Comparison of ENCODE assay signal across 25 cellular contexts in genomic region chr2:122750808-122751207, GRCh38.
DNase-seq lines count a peak whose midpoint lies in the region; ATAC-seq, FAIRE-seq and TF ChIP-seq lines count a peak whose summit lies in the region.
"Had no signal": no experiment of that assay in that cellular context is flagged by ENCODE, and none has a peak within 500 bp of the region (broad histone marks: within the 10 kb centered on the region; RNA-seq: fewer than 3 reads in every experiment).

No MANE protein-coding gene starts in this region.

- H3K9me3 Mint-ChIP-seq in GM23338 = no peaks in the 10 kb centered on the region

- H2AFZ ChIP-seq in GM23338 = no peak overlapping the region
- H2AFZ ChIP-seq in osteoblast (ENCODE audit: low read length) = no peak overlapping the region

- no peak overlapping the region for H3K27ac Mint-ChIP-seq in GM23338
- H3K27ac Mint-ChIP-seq: CD4-positive, CD25-positive, alpha-beta regulatory T cell; CD8-positive, alpha-beta memory T cell; HFFc6 had no signal

- no peak for TF ChIP-seq CTCF in GM23338 (conservative IDR thresholded peaks at IDR 0.05; ENCODE audit: low read depth in 2 of 2)
- TF ChIP-seq CTCF in kidney (IDR thresholded peaks at IDR 0.05; ENCODE audit: borderline replicate concordance, extremely low read depth, insufficient read depth) = no peak
- no peak for TF ChIP-seq CTCF in osteoblast (IDR thresholded peaks at IDR 0.05; ENCODE audit: extremely low read depth, low read depth, low read length)
- TF ChIP-seq CTCF in GM13977 (IDR thresholded peaks at IDR 0.05; ENCODE audit: extremely low read depth, insufficient read depth, missing control alignments) = no peak

- H3K79me2 ChIP-seq in GM23338 (replicated peaks; ENCODE audit: insufficient read depth) (no peaks in the 10 kb centered on the region), osteoblast (ENCODE audit: insufficient read depth, low read length) (no peaks in the 10 kb centered on the region)

- H3K4me3 Mint-ChIP-seq in GM23338 = no peak overlapping the region
- H3K4me3 Mint-ChIP-seq: CD4-positive, CD25-positive, alpha-beta regulatory T cell; CD8-positive, alpha-beta memory T cell; HFFc6 had no signal

- peaks cover 7% of the 10 kb centered on the region for H3K4me1 ChIP-seq in GM23338 (ENCODE audit: insufficient read depth)
- no peaks in the 10 kb centered on the region for H3K4me1 ChIP-seq in kidney (ENCODE audit: control insufficient read depth in 1 of 2, insufficient read depth in 1 of 2, low read depth in 1 of 2, low read length in 2 of 2)
- H3K4me1 ChIP-seq in osteoblast (ENCODE audit: insufficient read depth, low read length) = no peaks in the 10 kb centered on the region

- peaks cover 1% of the 10 kb centered on the region for H3K27me3 Mint-ChIP-seq in GM23338 (ENCODE audit: insufficient read depth, low read depth, poor library complexity)
- H3K27me3 Mint-ChIP-seq: CD4-positive, CD25-positive, alpha-beta regulatory T cell; CD8-positive, alpha-beta memory T cell had no signal

- intact Hi-C loops in kidney (cut with DNase I) = no loop called here

- DNase-seq in GM23338 (ENCODE audit: low spot score) (no peak), kidney (no peak), osteoblast (ENCODE audit: insufficient read length, low spot score, missing footprints) (no peak), GM13977 (ENCODE audit: low spot score) (no peak)
- DNase-seq: ACHN; BE2C; C1 segment of cervical spinal cord; CD4-positive, CD25-positive, alpha-beta regulatory T cell; CD8-positive, alpha-beta memory T cell; COR-L47; DMS 273 treated with DMSO at 0.1 percent for 48 hours; DMS53; DND-41; EL; GOT3; H7; HFFc6; IMR-90 had no signal

- no peaks in the 10 kb centered on the region for H3K9me2 ChIP-seq in GM23338 (ENCODE audit: insufficient read depth)

- H3K36me3 ChIP-seq in GM23338 (ENCODE audit: insufficient read depth) (no peaks in the 10 kb centered on the region), kidney (ENCODE audit: control insufficient read depth in 1 of 2, insufficient read depth in 2 of 2, low read length in 2 of 2) (no peaks in the 10 kb centered on the region), osteoblast (ENCODE audit: insufficient read depth, low read length) (no peaks in the 10 kb centered on the region)
- H3K36me3 ChIP-seq: BE2C had no signal

- H4K20me1 ChIP-seq in GM23338 (replicated peaks; ENCODE audit: insufficient read depth) = no peaks in the 10 kb centered on the region
- H4K20me1 ChIP-seq in osteoblast (ENCODE audit: insufficient read depth, low read length) = no peaks in the 10 kb centered on the region

- H3F3A ChIP-seq in GM23338 (replicated peaks; ENCODE audit: low read depth) = no peaks in the 10 kb centered on the region

- no peaks in the 10 kb centered on the region for H3K36me3 Mint-ChIP-seq in GM23338 (ENCODE audit: low read depth)
- H3K36me3 Mint-ChIP-seq: CD4-positive, CD25-positive, alpha-beta regulatory T cell; CD8-positive, alpha-beta memory T cell had no signal

- H3K9me3 ChIP-seq in kidney (ENCODE audit: control insufficient read depth in 1 of 2, low read length in 2 of 2) = no peaks in the 10 kb centered on the region
- no peaks in the 10 kb centered on the region for H3K9me3 ChIP-seq in osteoblast (ENCODE audit: low read depth, low read length)
- H3K9me3 ChIP-seq: BE2C had no signal

- FAIRE-seq in colon (lab: Jason Lieb, UNC) (peak; percentile 94), kidney (lab: Jason Lieb, UNC) (peak; percentile 98)
- FAIRE-seq: GM12891, HTR-8/SVneo, K562 had no signal

- H3K9ac ChIP-seq in kidney (ENCODE audit: low read length in 2 of 2) = no peak overlapping the region

- no peak overlapping the region for H3K27ac ChIP-seq in GM23338 (ENCODE audit: low read depth)
- no peak overlapping the region for H3K27ac ChIP-seq in kidney (ENCODE audit: low read depth in 2 of 2, low read length in 2 of 2)
- no peak overlapping the region for H3K27ac ChIP-seq in osteoblast (ENCODE audit: low read depth, low read length)
- H3K27ac ChIP-seq: HL-60 had no signal

- H3K27me3 ChIP-seq in GM23338 (ENCODE audit: insufficient read depth) (no peaks in the 10 kb centered on the region), osteoblast (ENCODE audit: insufficient read depth, low read length) (no peaks in the 10 kb centered on the region)
- H3K27me3 ChIP-seq: BE2C had no signal

- H3K4me3 ChIP-seq in GM23338 (no peak overlapping the region), kidney (ENCODE audit: low read length in 2 of 2) (no peak overlapping the region), osteoblast (ENCODE audit: insufficient read depth, low read length) (no peak overlapping the region)
- H3K4me3 ChIP-seq: K562 had no signal

- ATAC-seq in GM23338 = no peak
- ATAC-seq in HG03378 (IDR thresholded peaks at IDR 0.05; ENCODE audit: unreplicated experiment) = no peak
- ATAC-seq: HCT116, K562 had no signal

- peaks cover 30% of the 10 kb centered on the region for H3K4me1 Mint-ChIP-seq in GM23338
- H3K4me1 Mint-ChIP-seq: CD4-positive, CD25-positive, alpha-beta regulatory T cell; CD8-positive, alpha-beta memory T cell had no signal

- in situ Hi-C loops in GM13977 (cut with MboI; ENCODE audit: low pct_unique_long_range_greater_than_20kb, low sequenced_read_pairs, unreplicated experiment) = no loop called here

- H3K4me2 ChIP-seq in GM23338 (0 out of 2 replicates have a peak overlapping the region, but pooled peaks have one; percentile 17), osteoblast (ENCODE audit: insufficient read depth, low read length) (no peak overlapping the region)

TF ChIP-seq in GM23338, 12 proteins besides CTCF, POLR2A, EP300 and RAD21 (continues in another document):
- TF ChIP-seq STAT1 (IDR thresholded peaks at IDR 0.05; ENCODE audit: unreplicated experiment) = no peak
- TF ChIP-seq JUNB (IDR thresholded peaks at IDR 0.05; ENCODE audit: unreplicated experiment) = no peak
- TF ChIP-seq EZH2 (IDR thresholded peaks at IDR 0.05; ENCODE audit: low read depth, unreplicated experiment) = no peak
- no peak for TF ChIP-seq REST (IDR thresholded peaks at IDR 0.05; ENCODE audit: unreplicated experiment)
- TF ChIP-seq ZNF331 (CRISPR knock-in tag; IDR thresholded peaks at IDR 0.05; ENCODE audit: low read depth) = no peak
